ENCODE assay signal across 1 cellular context in the genomic region with DNA sequence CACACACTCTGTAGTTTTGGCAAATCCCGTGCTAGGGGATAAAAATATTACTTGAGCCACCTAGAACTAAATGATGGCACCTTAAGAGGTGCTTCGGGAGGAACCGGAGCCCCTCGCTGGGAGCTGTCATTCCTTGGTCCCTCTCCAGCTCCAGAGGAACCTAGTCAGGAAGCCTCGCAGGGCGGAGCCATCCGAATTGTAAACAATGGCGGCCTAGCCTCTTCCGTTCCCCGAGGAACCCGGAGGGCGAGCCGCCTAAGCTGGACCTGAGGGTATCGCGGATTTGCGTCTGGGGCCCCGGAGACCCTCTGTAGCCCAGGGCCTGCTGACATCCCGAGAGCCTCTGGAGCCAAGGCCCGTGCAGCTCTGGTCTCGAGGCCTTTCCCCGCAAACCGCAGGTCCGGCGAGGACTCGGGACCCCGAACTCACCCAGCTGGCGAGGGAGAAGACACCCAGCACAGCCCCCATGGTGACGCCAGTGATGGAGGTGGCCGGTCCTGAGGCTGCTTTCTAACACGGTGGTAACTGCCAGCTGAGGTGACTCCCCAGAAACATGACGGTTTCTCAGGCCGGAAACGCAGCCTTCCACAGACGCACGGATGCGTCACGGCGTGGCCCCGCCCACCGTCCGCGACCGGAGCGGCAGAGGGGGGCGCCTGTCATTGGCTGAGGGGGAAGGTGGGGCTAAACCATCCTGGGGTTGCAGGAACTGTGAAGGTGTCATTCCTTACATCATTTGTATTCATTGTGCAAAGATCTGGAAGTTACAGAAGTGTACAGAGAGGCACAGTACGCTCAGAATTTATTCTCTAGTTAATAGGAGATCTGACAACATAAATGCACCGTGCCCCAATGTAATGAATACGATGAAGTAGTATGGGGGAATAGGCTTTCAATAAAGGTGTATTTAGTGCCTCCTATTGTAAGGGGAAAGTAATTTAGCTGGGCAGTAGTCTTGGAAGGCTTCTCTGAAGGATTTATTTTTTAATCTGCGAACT.
TF ChIP-seq lines count a peak whose summit lies in the region.

SERINC3 (minus strand) TSS at position 587 of the 998 bp plus-strand sequence; CDS start at position 468, 119 bp downstream.

TF ChIP-seq in HepG2, 621 proteins besides CTCF, POLR2A, EP300 and RAD21 (continued from another document and continues in another):
- TF ChIP-seq BRF2 (CRISPR knock-in tag; IDR thresholded peaks at IDR 0.05): peak; percentile 72; the same call in 1 of the 2 replicates
- peak; percentile 89 for TF ChIP-seq ZNF563 (CRISPR knock-in tag; IDR thresholded peaks at IDR 0.05)
- TF ChIP-seq TBL1XR1 (IDR thresholded peaks at IDR 0.05; ENCODE audit: borderline replicate concordance, low read length, partially characterized antibody): peak; percentile 80
- TF ChIP-seq, protein P1, sequence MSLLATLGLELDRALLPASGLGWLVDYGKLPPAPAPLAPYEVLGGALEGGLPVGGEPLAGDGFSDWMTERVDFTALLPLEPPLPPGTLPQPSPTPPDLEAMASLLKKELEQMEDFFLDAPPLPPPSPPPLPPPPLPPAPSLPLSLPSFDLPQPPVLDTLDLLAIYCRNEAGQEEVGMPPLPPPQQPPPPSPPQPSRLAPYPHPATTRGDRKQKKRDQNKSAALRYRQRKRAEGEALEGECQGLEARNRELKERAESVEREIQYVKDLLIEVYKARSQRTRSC (CRISPR knock-in tag; IDR thresholded peaks at IDR 0.05; ENCODE audit: low read depth): peak; percentile 97
- no peak for TF ChIP-seq PCBP2 (optimal IDR thresholded peaks at IDR 0.05; ENCODE audit: low read depth, low read length, poor library complexity, severe bottlenecking)
- peak; percentile 92; the same call in 1 of the 2 replicates for TF ChIP-seq ZNF251 (CRISPR knock-in tag; IDR thresholded peaks at IDR 0.05)
- TF ChIP-seq, protein P2, sequence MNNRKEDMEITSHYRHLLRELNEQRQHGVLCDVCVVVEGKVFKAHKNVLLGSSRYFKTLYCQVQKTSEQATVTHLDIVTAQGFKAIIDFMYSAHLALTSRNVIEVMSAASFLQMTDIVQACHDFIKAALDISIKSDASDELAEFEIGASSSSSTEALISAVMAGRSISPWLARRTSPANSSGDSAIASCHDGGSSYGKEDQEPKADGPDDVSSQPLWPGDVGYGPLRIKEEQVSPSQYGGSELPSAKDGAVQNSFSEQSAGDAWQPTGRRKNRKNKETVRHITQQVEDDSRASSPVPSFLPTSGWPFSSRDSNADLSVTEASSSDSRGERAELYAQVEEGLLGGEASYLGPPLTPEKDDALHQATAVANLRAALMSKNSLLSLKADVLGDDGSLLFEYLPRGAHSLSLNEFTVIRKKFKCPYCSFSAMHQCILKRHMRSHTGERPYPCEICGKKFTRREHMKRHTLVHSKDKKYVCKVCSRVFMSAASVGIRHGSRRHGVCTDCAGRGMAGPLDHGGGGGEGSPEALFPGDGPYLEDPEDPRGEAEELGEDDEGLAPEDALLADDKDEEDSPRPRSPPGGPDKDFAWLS (CRISPR knock-in tag; IDR thresholded peaks at IDR 0.05; ENCODE audit: borderline replicate concordance): peak; percentile 96; the same call in 1 of the 2 replicates
- no peak for TF ChIP-seq ATF7 (IDR thresholded peaks at IDR 0.05)
- peak; percentile 95 for TF ChIP-seq ATF7 (CRISPR knock-in tag; IDR thresholded peaks at IDR 0.05)
- TF ChIP-seq ELF4 (CRISPR knock-in tag; IDR thresholded peaks at IDR 0.05; ENCODE audit: borderline replicate concordance): peak; percentile 99
- TF ChIP-seq BRD4 (CRISPR knock-in tag; IDR thresholded peaks at IDR 0.05): peak; percentile 89; the same call in 1 of the 2 replicates
- TF ChIP-seq RBAK (CRISPR knock-in tag; IDR thresholded peaks at IDR 0.05): peak; percentile 71; the same call in 1 of the 2 replicates
- no peak for TF ChIP-seq ARNT (IDR thresholded peaks at IDR 0.05)
- TF ChIP-seq ZNF44 (CRISPR knock-in tag; IDR thresholded peaks at IDR 0.05): no peak; the same call in 1 of the 2 replicates
- no peak for TF ChIP-seq RNF219 (CRISPR knock-in tag; IDR thresholded peaks at IDR 0.05)
- TF ChIP-seq, protein P3, sequence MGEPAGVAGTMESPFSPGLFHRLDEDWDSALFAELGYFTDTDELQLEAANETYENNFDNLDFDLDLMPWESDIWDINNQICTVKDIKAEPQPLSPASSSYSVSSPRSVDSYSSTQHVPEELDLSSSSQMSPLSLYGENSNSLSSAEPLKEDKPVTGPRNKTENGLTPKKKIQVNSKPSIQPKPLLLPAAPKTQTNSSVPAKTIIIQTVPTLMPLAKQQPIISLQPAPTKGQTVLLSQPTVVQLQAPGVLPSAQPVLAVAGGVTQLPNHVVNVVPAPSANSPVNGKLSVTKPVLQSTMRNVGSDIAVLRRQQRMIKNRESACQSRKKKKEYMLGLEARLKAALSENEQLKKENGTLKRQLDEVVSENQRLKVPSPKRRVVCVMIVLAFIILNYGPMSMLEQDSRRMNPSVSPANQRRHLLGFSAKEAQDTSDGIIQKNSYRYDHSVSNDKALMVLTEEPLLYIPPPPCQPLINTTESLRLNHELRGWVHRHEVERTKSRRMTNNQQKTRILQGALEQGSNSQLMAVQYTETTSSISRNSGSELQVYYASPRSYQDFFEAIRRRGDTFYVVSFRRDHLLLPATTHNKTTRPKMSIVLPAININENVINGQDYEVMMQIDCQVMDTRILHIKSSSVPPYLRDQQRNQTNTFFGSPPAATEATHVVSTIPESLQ (CRISPR knock-in tag; conservative IDR thresholded peaks at IDR 0.05): no peak
- TF ChIP-seq ZNF329 (CRISPR knock-in tag; IDR thresholded peaks at IDR 0.05; ENCODE audit: low read depth): no peak; the same call in 1 of the 2 replicates
- peak; percentile 10; the same call in 1 of the 2 replicates for TF ChIP-seq KDM1A (CRISPR knock-in tag; IDR thresholded peaks at IDR 0.05)
- no peak; the same call in 1 of the 2 replicates for TF ChIP-seq TSC22D2 (CRISPR knock-in tag; IDR thresholded peaks at IDR 0.05; ENCODE audit: borderline replicate concordance)
- TF ChIP-seq ZBTB44 (CRISPR knock-in tag; IDR thresholded peaks at IDR 0.05): peak; percentile 33; the same call in 1 of the 2 replicates
- peak; percentile 32; the same call in 1 of the 2 replicates for TF ChIP-seq ZNF12 (CRISPR knock-in tag; IDR thresholded peaks at IDR 0.05)
- no peak for TF ChIP-seq ZNF101 (CRISPR knock-in tag; IDR thresholded peaks at IDR 0.05; ENCODE audit: borderline replicate concordance, low read depth)
- no peak for TF ChIP-seq RNF2 (conservative IDR thresholded peaks at IDR 0.05; ENCODE audit: low read depth)
- peak; percentile 54 for TF ChIP-seq BCL6 (CRISPR knock-in tag; IDR thresholded peaks at IDR 0.05)
- TF ChIP-seq HMGXB4 (CRISPR knock-in tag; IDR thresholded peaks at IDR 0.05; ENCODE audit: borderline replicate concordance in 1 of 2, low read depth in 1 of 2): peak; percentile 88 to 95
- TF ChIP-seq, protein P4, sequence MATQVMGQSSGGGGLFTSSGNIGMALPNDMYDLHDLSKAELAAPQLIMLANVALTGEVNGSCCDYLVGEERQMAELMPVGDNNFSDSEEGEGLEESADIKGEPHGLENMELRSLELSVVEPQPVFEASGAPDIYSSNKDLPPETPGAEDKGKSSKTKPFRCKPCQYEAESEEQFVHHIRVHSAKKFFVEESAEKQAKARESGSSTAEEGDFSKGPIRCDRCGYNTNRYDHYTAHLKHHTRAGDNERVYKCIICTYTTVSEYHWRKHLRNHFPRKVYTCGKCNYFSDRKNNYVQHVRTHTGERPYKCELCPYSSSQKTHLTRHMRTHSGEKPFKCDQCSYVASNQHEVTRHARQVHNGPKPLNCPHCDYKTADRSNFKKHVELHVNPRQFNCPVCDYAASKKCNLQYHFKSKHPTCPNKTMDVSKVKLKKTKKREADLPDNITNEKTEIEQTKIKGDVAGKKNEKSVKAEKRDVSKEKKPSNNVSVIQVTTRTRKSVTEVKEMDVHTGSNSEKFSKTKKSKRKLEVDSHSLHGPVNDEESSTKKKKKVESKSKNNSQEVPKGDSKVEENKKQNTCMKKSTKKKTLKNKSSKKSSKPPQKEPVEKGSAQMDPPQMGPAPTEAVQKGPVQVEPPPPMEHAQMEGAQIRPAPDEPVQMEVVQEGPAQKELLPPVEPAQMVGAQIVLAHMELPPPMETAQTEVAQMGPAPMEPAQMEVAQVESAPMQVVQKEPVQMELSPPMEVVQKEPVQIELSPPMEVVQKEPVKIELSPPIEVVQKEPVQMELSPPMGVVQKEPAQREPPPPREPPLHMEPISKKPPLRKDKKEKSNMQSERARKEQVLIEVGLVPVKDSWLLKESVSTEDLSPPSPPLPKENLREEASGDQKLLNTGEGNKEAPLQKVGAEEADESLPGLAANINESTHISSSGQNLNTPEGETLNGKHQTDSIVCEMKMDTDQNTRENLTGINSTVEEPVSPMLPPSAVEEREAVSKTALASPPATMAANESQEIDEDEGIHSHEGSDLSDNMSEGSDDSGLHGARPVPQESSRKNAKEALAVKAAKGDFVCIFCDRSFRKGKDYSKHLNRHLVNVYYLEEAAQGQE (IDR thresholded peaks at IDR 0.05; ENCODE audit: borderline replicate concordance in 1 of 2, low read depth in 1 of 2, low read length in 2 of 2): no peak
- TF ChIP-seq, protein P5, sequence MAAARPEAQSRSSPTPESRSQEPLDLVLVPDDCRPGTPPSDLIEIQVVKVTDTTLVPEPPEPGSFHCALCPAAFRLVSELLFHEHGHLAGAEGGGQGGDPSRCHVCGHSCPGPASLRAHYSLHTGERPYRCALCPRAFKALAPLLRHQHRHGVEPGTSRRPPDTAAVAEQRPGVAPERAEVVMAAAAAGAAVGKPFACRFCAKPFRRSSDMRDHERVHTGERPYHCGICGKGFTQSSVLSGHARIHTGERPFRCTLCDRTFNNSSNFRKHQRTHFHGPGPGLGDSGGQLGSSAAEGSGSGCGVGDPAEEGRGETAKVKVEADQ (CRISPR knock-in tag; IDR thresholded peaks at IDR 0.05; ENCODE audit: borderline replicate concordance): peak; percentile 80; the same call in 1 of the 2 replicates
- peak; percentile 95; the same call in 1 of the 2 replicates for TF ChIP-seq GTF3A (CRISPR knock-in tag; conservative IDR thresholded peaks at IDR 0.05)
- TF ChIP-seq ZNF383 (CRISPR knock-in tag; IDR thresholded peaks at IDR 0.05; ENCODE audit: borderline replicate concordance): peak; percentile 96; the same call in 1 of the 2 replicates
- peak; percentile 8; the same call in 1 of the 2 replicates for TF ChIP-seq SOX5 (CRISPR knock-in tag; IDR thresholded peaks at IDR 0.05; ENCODE audit: borderline replicate concordance)
- TF ChIP-seq KAT2B (IDR thresholded peaks at IDR 0.05; ENCODE audit: borderline replicate concordance, low read depth, low read length): no peak
- TF ChIP-seq JARID2 (CRISPR knock-in tag; IDR thresholded peaks at IDR 0.05; ENCODE audit: insufficient replicate concordance): no peak
- peak; percentile 66; the same call in 1 of the 2 replicates for TF ChIP-seq ZKSCAN5 (CRISPR knock-in tag; IDR thresholded peaks at IDR 0.05)
